In genomic region chr2:234423884-234424283, GRCh38 we compare ENCODE assay signal across 21 cellular contexts.
A peak's percentile ranks its signal among the peaks of the same experiment; 100 is the strongest.
DNase-seq lines count a peak whose midpoint lies in the region; ATAC-seq and TF ChIP-seq lines count a peak whose summit lies in the region.
"Had no signal": no experiment of that assay in that cellular context is flagged by ENCODE, and none has a peak within 500 bp of the region (broad histone marks: within the 10 kb centered on the region; RNA-seq: fewer than 3 reads in every experiment).

No MANE protein-coding gene starts in this region.

- no peaks in the 10 kb centered on the region for H3K9me3 Mint-ChIP-seq in activated CD8-positive, alpha-beta memory T cell treated with anti-CD3 and anti-CD28 coated beads, Interleukin-2, amount 10 ng/mL, durations not matched to agents 7 days and 5 days (ENCODE audit: low read depth)
- no peaks in the 10 kb centered on the region for H3K9me3 Mint-ChIP-seq in WTC11
- H3K9me3 Mint-ChIP-seq: stimulated activated memory B cell treated with anti-CD40 and anti-IgM and Interleukin-4, amounts not matched to agents 10 μg/mL and 1 μg/mL and 100 μg/mL, for 72 hours had no signal

- peak overlapping the region; percentile 78; the same call in 1 of the 2 replicates for H2AFZ ChIP-seq in OCI-LY7 (ENCODE audit: low read length)

- H3K27ac ChIP-seq in OCI-LY7 (ENCODE audit: low read depth, low read length, poor library complexity, severe bottlenecking) (peak overlapping the region; percentile 94), skin epidermis (peak overlapping the region in 12 of 21 experiments; percentile 6 to 97 (median 72))
- H3K27ac ChIP-seq: gastrocnemius medialis, WERI-Rb-1 had no signal

- H3K9me3 ChIP-seq in OCI-LY7 (ENCODE audit: low read length) (peaks cover 2% of the 10 kb centered on the region; the same call in 1 of the 2 replicates), adipocyte (ENCODE audit: control insufficient read depth, low read length) (no peaks in the 10 kb centered on the region)
- H3K9me3 ChIP-seq: gastrocnemius medialis had no signal

- H3K36me3 Mint-ChIP-seq in activated CD8-positive, alpha-beta memory T cell treated with anti-CD3 and anti-CD28 coated beads, Interleukin-2, amount 10 ng/mL, durations not matched to agents 7 days and 5 days: peaks cover 3% of the 10 kb centered on the region
- H3K36me3 Mint-ChIP-seq in WTC11: no peaks in the 10 kb centered on the region
- H3K36me3 Mint-ChIP-seq: type B pancreatic cell had no signal

- POLR2A ChIA-PET in OCI-LY7 (lab: Charles Lee): interaction anchor here (0.6 to 6.5 kb wide), 3 partner anchors 12 to 53 kb away, joined by 4 to 55 read pairs (median 5); no protein-coding TSS in a partner anchor
- POLR2A ChIA-PET in WTC11 (lab: Charles Lee): no interaction called here

- H3K79me2 ChIP-seq in OCI-LY7 (ENCODE audit: insufficient read depth, low read depth, low read length): no peaks in the 10 kb centered on the region

- H3K4me1 ChIP-seq in OCI-LY7 (ENCODE audit: insufficient read depth, low read length, poor library complexity, severe bottlenecking): peaks cover 79% of the 10 kb centered on the region
- peaks cover 35% of the 10 kb centered on the region for H3K4me1 ChIP-seq in adipocyte (ENCODE audit: control insufficient read depth, insufficient read depth, low read length)
- H3K4me1 ChIP-seq: gastrocnemius medialis had no signal

- no peaks in the 10 kb centered on the region for H4K20me1 ChIP-seq in OCI-LY7 (ENCODE audit: insufficient read depth, low read length)

- peak overlapping the region; percentile 52 for H3K4me2 ChIP-seq in OCI-LY7 (ENCODE audit: low read length)
- H3K4me2 ChIP-seq: smooth muscle cell had no signal

- H3K27me3 Mint-ChIP-seq in activated CD8-positive, alpha-beta memory T cell treated with anti-CD3 and anti-CD28 coated beads, Interleukin-2, amount 10 ng/mL, durations not matched to agents 7 days and 5 days: no peaks in the 10 kb centered on the region
- H3K27me3 Mint-ChIP-seq in WTC11 (ENCODE audit: low read depth): peaks cover 60% of the 10 kb centered on the region
- H3K27me3 Mint-ChIP-seq: stimulated activated memory B cell treated with anti-CD40 and anti-IgM and Interleukin-4, amounts not matched to agents 10 μg/mL and 1 μg/mL and 100 μg/mL, for 72 hours; type B pancreatic cell had no signal

- H3K9ac ChIP-seq in adipocyte (ENCODE audit: low read length): peak overlapping the region; percentile 41

- H3K36me3 ChIP-seq in OCI-LY7 (ENCODE audit: insufficient read depth, low read length) (no peaks in the 10 kb centered on the region), adipocyte (ENCODE audit: control insufficient read depth, insufficient read depth, low read length, severe bottlenecking) (no peaks in the 10 kb centered on the region)
- H3K36me3 ChIP-seq: gastrocnemius medialis, WERI-Rb-1 had no signal

- no TSS peak for BruUV-seq in OCI-LY7 (replicated peaks; lab: Mats Ljungman, UMichigan)

- H3K27me3 ChIP-seq in adipocyte (replicated peaks; ENCODE audit: control insufficient read depth, insufficient read depth, low read length): no peaks in the 10 kb centered on the region
- H3K27me3 ChIP-seq: gastrocnemius medialis had no signal

- H3K9me2 ChIP-seq in OCI-LY7 (ENCODE audit: insufficient read depth, low read length): no peaks in the 10 kb centered on the region

- intact Hi-C loops in OCI-LY7 (cut with micrococcal nuclease; ENCODE audit: unreplicated experiment): loop anchor here (1.0 kb wide), 1 partner anchor 132 kb away; no protein-coding TSS in a partner anchor

- no peak for TF ChIP-seq CTCF in OCI-LY7 (conservative IDR thresholded peaks at IDR 0.05; ENCODE audit: low read length)
- no peak for TF ChIP-seq CTCF in WTC11 (IDR thresholded peaks at IDR 0.05)

- CTCF ChIA-PET in activated CD8-positive, alpha-beta memory T cell treated with anti-CD3 and anti-CD28 coated beads, Interleukin-2, amount 10 ng/mL, durations not matched to agents 7 days and 5 days (lab: Charles Lee): interaction anchor here (1.3 to 2.8 kb wide), 3 partner anchors 11 to 134 kb away, joined by 4 to 12 read pairs (median 10); no protein-coding TSS in a partner anchor
- CTCF ChIA-PET in OCI-LY7 (lab: Charles Lee; ENCODE audit: unreplicated experiment): no interaction called here
- CTCF ChIA-PET in WTC11 (lab: Charles Lee): no interaction called here

- H3K4me3 Mint-ChIP-seq in activated CD8-positive, alpha-beta memory T cell treated with anti-CD3 and anti-CD28 coated beads, Interleukin-2, amount 10 ng/mL, durations not matched to agents 7 days and 5 days: no peak overlapping the region
- H3K4me3 Mint-ChIP-seq in WTC11: no peak overlapping the region
- H3K4me3 Mint-ChIP-seq: stimulated activated memory B cell treated with anti-CD40 and anti-IgM and Interleukin-4, amounts not matched to agents 10 μg/mL and 1 μg/mL and 100 μg/mL, for 72 hours; type B pancreatic cell had no signal

- H3K4me3 ChIP-seq in OCI-LY7 (ENCODE audit: low read depth, low read length, poor library complexity, severe bottlenecking) (no peak overlapping the region), adipocyte (ENCODE audit: low read length) (no peak overlapping the region), skin epidermis (no peak overlapping the region)
- H3K4me3 ChIP-seq: gastrocnemius medialis, smooth muscle cell had no signal

- DNase-seq in activated CD8-positive, alpha-beta memory T cell treated with anti-CD3 and anti-CD28 coated beads, Interleukin-2, amount 10 ng/mL, durations not matched to agents 7 days and 5 days: no peak
- DNase-seq in activated CD8-positive, alpha-beta memory T cell treated with anti-CD3 and anti-CD28 coated beads for 24 hours: no peak
- DNase-seq in OCI-LY7 (ENCODE audit: low spot score) (no peak), adipocyte (ENCODE audit: low read depth) (no peak), WTC11 (ENCODE audit: low spot score) (no peak), cerebellar cortex (ENCODE audit: low spot score) (no peak)
- DNase-seq: gastrocnemius medialis, GF-D8, GOT3, Kasumi-1, left ventricle myocardium superior, NCI-H1105 treated with DMSO at 0.1 percent for 48 hours, NCI-H774, posterior cingulate gyrus, RPMI8226, WERI-Rb-1 had no signal

- ATAC-seq in activated CD8-positive, alpha-beta memory T cell treated with anti-CD3 and anti-CD28 coated beads, Interleukin-2, amount 10 ng/mL, durations not matched to agents 7 days and 5 days: no peak
- ATAC-seq in WTC11 (no peak), GM19455 (IDR thresholded peaks at IDR 0.05; ENCODE audit: unreplicated experiment) (no peak)
- ATAC-seq: gastrocnemius medialis, left ventricle myocardium superior had no signal

- peaks cover 85% of the 10 kb centered on the region for H3K4me1 Mint-ChIP-seq in activated CD8-positive, alpha-beta memory T cell treated with anti-CD3 and anti-CD28 coated beads, Interleukin-2, amount 10 ng/mL, durations not matched to agents 7 days and 5 days
- peaks cover 33% of the 10 kb centered on the region for H3K4me1 Mint-ChIP-seq in WTC11

- H3K27ac Mint-ChIP-seq in activated CD8-positive, alpha-beta memory T cell treated with anti-CD3 and anti-CD28 coated beads, Interleukin-2, amount 10 ng/mL, durations not matched to agents 7 days and 5 days: peak overlapping the region; percentile 97
- H3K27ac Mint-ChIP-seq in WTC11: no peak overlapping the region

TF ChIP-seq in WTC11, 78 proteins besides CTCF, POLR2A, EP300 and RAD21 (continues in another document):
- TF ChIP-seq CBFB (CRISPR knock-in tag; IDR thresholded peaks at IDR 0.05; ENCODE audit: low read depth) (no peak), PRRX2 (CRISPR knock-in tag; IDR thresholded peaks at IDR 0.05) (no peak), FOXK1 (CRISPR knock-in tag; IDR thresholded peaks at IDR 0.05) (no peak), TCF7 (CRISPR knock-in tag; IDR thresholded peaks at IDR 0.05; ENCODE audit: low read depth) (no peak), SP1 (CRISPR knock-in tag; conservative IDR thresholded peaks at IDR 0.05) (no peak), FOXP1 (CRISPR knock-in tag; IDR thresholded peaks at IDR 0.05; ENCODE audit: borderline replicate concordance) (no peak), PRDM15 (CRISPR knock-in tag; IDR thresholded peaks at IDR 0.05) (no peak), GABPB1 (CRISPR knock-in tag; IDR thresholded peaks at IDR 0.05) (no peak), CREB1 (CRISPR knock-in tag; IDR thresholded peaks at IDR 0.05) (no peak), JUN (CRISPR knock-in tag; IDR thresholded peaks at IDR 0.05) (no peak)
- TF ChIP-seq, protein P1, sequence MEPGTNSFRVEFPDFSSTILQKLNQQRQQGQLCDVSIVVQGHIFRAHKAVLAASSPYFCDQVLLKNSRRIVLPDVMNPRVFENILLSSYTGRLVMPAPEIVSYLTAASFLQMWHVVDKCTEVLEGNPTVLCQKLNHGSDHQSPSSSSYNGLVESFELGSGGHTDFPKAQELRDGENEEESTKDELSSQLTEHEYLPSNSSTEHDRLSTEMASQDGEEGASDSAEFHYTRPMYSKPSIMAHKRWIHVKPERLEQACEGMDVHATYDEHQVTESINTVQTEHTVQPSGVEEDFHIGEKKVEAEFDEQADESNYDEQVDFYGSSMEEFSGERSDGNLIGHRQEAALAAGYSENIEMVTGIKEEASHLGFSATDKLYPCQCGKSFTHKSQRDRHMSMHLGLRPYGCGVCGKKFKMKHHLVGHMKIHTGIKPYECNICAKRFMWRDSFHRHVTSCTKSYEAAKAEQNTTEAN (CRISPR knock-in tag; IDR thresholded peaks at IDR 0.05): no peak
